Comparison of ENCODE assay signal across 9 cellular contexts in genomic region chr2:222690564-222691200, GRCh38. TPM values are rescaled to one million over a fixed set of nuclear protein-coding genes. Genes with fewer than 3 reads are reported as not detected.
DNase-seq lines count a peak whose midpoint lies in the region; ATAC-seq and TF ChIP-seq lines count a peak whose summit lies in the region.
"Had no signal": no experiment of that assay in that cellular context is flagged by ENCODE, and none has a peak within 500 bp of the region (broad histone marks: within the 10 kb centered on the region; RNA-seq: fewer than 3 reads in every experiment).

No MANE protein-coding gene starts in this region.

- no peaks in the 10 kb centered on the region for H3F3A ChIP-seq in GM23248 (ENCODE audit: insufficient read depth)

- H3K4me1 ChIP-seq in GM23248 (ENCODE audit: insufficient read depth) (no peaks in the 10 kb centered on the region), upper lobe of left lung (peaks cover 0 to 6% (median 2%) of the 10 kb centered on the region in 4 donors)

- no peaks in the 10 kb centered on the region for H3K79me2 ChIP-seq in GM23248 (ENCODE audit: insufficient read depth)

- peak; percentile 91 for DNase-seq in GM03348 (ENCODE audit: low spot score)
- DNase-seq in GM23248 = peak; percentile 86
- DNase-seq in KG1 (lab: John Stamatoyannopoulos, UW) = peak; percentile 73
- DNase-seq in RPMI7951 (ENCODE audit: low read depth) = peak; percentile 72
- DNase-seq in activated T-helper 1 cell treated with anti-CD3 and anti-CD28 coated beads, Interleukin-12 subunit alpha, Interleukin-12 subunit beta, Interleukin-2, Interleukin-4 antibody, amounts not matched to agents 30 ng/mL and 10 ng/mL and 1 ng/mL, durations not matched to agents 14 hours and 24 hours and 36 hours (ENCODE audit: low spot score) = peak; percentile 59
- peak; percentile 59 to 86 for DNase-seq in foreskin fibroblast
- peak; percentile 75 for DNase-seq in pons (ENCODE audit: low spot score)
- peak in 1 of 2 donors; percentile 82 for DNase-seq in upper lobe of left lung

- H3K4me3 ChIP-seq in GM23248 (no peak overlapping the region), foreskin fibroblast (ENCODE audit: low read depth in 1 of 2, low read length in 2 of 2) (no peak overlapping the region), upper lobe of left lung (no peak overlapping the region)
- H3K4me3 ChIP-seq: skin epidermis had no signal

- H4K20me1 ChIP-seq in GM23248 (ENCODE audit: insufficient read depth) = no peaks in the 10 kb centered on the region

- H3K36me3 ChIP-seq in GM23248 (ENCODE audit: low read depth) (no peaks in the 10 kb centered on the region), upper lobe of left lung (no peaks in the 10 kb centered on the region)

- peak; percentile 93 to 97 for ATAC-seq in upper lobe of left lung (ENCODE audit: low FRiP score in 2 of 2)

- H2AFZ ChIP-seq in GM23248 = peak overlapping the region; percentile 17; the same call in 1 of the 2 replicates

- no peaks in the 10 kb centered on the region for H3K9me2 ChIP-seq in GM23248 (ENCODE audit: insufficient read depth)

- H3K4me1 Mint-ChIP-seq in activated T-helper 1 cell treated with anti-CD3 and anti-CD28 coated beads, Interleukin-12 subunit alpha, Interleukin-12 subunit beta, Interleukin-2, Interleukin-4 antibody, amounts not matched to agents 30 ng/mL and 10 ng/mL and 1 ng/mL, durations not matched to agents 14 hours and 24 hours and 36 hours (ENCODE audit: low read depth) = peaks cover 5% of the 10 kb centered on the region

- no peaks in the 10 kb centered on the region for H3K9me3 ChIP-seq in GM23248 (ENCODE audit: low read depth)
- H3K9me3 ChIP-seq in upper lobe of left lung = no peaks in the 10 kb centered on the region

- peaks cover 8% of the 10 kb centered on the region for H3K27me3 Mint-ChIP-seq in activated T-helper 1 cell treated with anti-CD3 and anti-CD28 coated beads, Interleukin-12 subunit alpha, Interleukin-12 subunit beta, Interleukin-2, Interleukin-4 antibody, amounts not matched to agents 30 ng/mL and 10 ng/mL and 1 ng/mL, durations not matched to agents 14 hours and 24 hours and 36 hours (ENCODE audit: insufficient read depth)

- H3K27me3 ChIP-seq in GM23248 (replicated peaks; ENCODE audit: insufficient read depth) (no peaks in the 10 kb centered on the region), upper lobe of left lung (no peaks in the 10 kb centered on the region)

- no peak for TF ChIP-seq EP300 in upper lobe of left lung (IDR thresholded peaks at IDR 0.05)

- no peak overlapping the region for H3K4me3 Mint-ChIP-seq in activated T-helper 1 cell treated with anti-CD3 and anti-CD28 coated beads, Interleukin-12 subunit alpha, Interleukin-12 subunit beta, Interleukin-2, Interleukin-4 antibody, amounts not matched to agents 30 ng/mL and 10 ng/mL and 1 ng/mL, durations not matched to agents 14 hours and 24 hours and 36 hours

- intact Hi-C loops in activated T-helper 1 cell treated with anti-CD3 and anti-CD28 coated beads, Interleukin-12 subunit alpha, Interleukin-12 subunit beta, Interleukin-2, Interleukin-4 antibody, amounts not matched to agents 30 ng/mL and 10 ng/mL and 1 ng/mL, durations not matched to agents 14 hours and 24 hours and 36 hours (cut with micrococcal nuclease) = loop anchor here (1.0 to 5.0 kb wide), 6 partner anchors 18 to 373 kb away; partner anchors contain the start of genes ACSL3 and FARSB

- no peak overlapping the region for H3K27ac Mint-ChIP-seq in activated T-helper 1 cell treated with anti-CD3 and anti-CD28 coated beads, Interleukin-12 subunit alpha, Interleukin-12 subunit beta, Interleukin-2, Interleukin-4 antibody, amounts not matched to agents 30 ng/mL and 10 ng/mL and 1 ng/mL, durations not matched to agents 14 hours and 24 hours and 36 hours

- no peak overlapping the region for H3K4me2 ChIP-seq in GM23248 (ENCODE audit: unreplicated experiment)

- TF ChIP-seq POLR2A in upper lobe of left lung (IDR thresholded peaks at IDR 0.05) = no peak

- no peak overlapping the region for H3K9ac ChIP-seq in GM23248

- TF ChIP-seq CTCF in foreskin fibroblast (IDR thresholded peaks at IDR 0.05; ENCODE audit: low read depth, low read length) (peak; percentile 100), upper lobe of left lung (IDR thresholded peaks at IDR 0.05) (peak; percentile 75 to 95 (median 88))

- 34 to 36% methylated on average over 10 of the region's 10 CpGs for WGBS in GM23248 (ENCODE audit: low coverage in 1 of 2, low lambda C conversion rate in 2 of 2, missing lambda C conversion rate in 2 of 2), 2 experiments
- WGBS in upper lobe of left lung, 2 donors = 28 to 31% methylated on average over 10 of the region's 10 CpGs

- H3K36me3 Mint-ChIP-seq in activated T-helper 1 cell treated with anti-CD3 and anti-CD28 coated beads, Interleukin-12 subunit alpha, Interleukin-12 subunit beta, Interleukin-2, Interleukin-4 antibody, amounts not matched to agents 30 ng/mL and 10 ng/mL and 1 ng/mL, durations not matched to agents 14 hours and 24 hours and 36 hours (ENCODE audit: low read depth) = no peaks in the 10 kb centered on the region

- in situ Hi-C loops in GM23248 (cut with MboI) = loop anchor here (10.0 kb wide), 1 partner anchor 214 kb away; no protein-coding TSS in a partner anchor

- H3K27ac ChIP-seq in GM23248 (no peak overlapping the region), upper lobe of left lung (no peak overlapping the region)
- H3K27ac ChIP-seq: skin epidermis had no signal

- H3K9me3 Mint-ChIP-seq in activated T-helper 1 cell treated with anti-CD3 and anti-CD28 coated beads, Interleukin-12 subunit alpha, Interleukin-12 subunit beta, Interleukin-2, Interleukin-4 antibody, amounts not matched to agents 30 ng/mL and 10 ng/mL and 1 ng/mL, durations not matched to agents 14 hours and 24 hours and 36 hours = no peaks in the 10 kb centered on the region

RNA-seq across cellular contexts. Expression of gene MOGAT1, which starts 19.2 kb away (rescaled TPM):
- total RNA-seq in GM23248 (2014; rRNA removed; shearing (Covaris generic)) = not detected in 2 replicates
- polyA plus RNA-seq in GM23248 (2016; fragmentation: Nextera tagmentation; extraction: Ambion mirVana) = not detected in 2 replicates
- 0.24 and 0.29 TPM in 2 replicates for total RNA-seq in RPMI7951 (2014; rRNA removed; shearing (Covaris generic))
- not detected in 2 replicates for total RNA-seq in activated T-helper 1 cell treated with anti-CD3 and anti-CD28 coated beads, Interleukin-12 subunit alpha, Interleukin-12 subunit beta, Interleukin-2, Interleukin-4 antibody, amounts not matched to agents 30 ng/mL and 10 ng/mL and 1 ng/mL, durations not matched to agents 14 hours and 24 hours and 36 hours
- 1 to 10 TPM in 4 of 6 donors, under 1 TPM in 2; 0.46 to 4.4 (median 1.1) TPM for total RNA-seq in upper lobe of left lung

RNA-seq across cellular contexts. Expression of gene FARSB, which starts 34.8 kb away (rescaled TPM):
- total RNA-seq in GM23248 (2014; rRNA removed; shearing (Covaris generic)) = 16.8 and 17.7 TPM in 2 replicates
- polyA plus RNA-seq in GM23248 (2016; fragmentation: Nextera tagmentation; extraction: Ambion mirVana) = 40.3 and 42.5 TPM in 2 replicates
- total RNA-seq in RPMI7951 (2014; rRNA removed; shearing (Covaris generic)) = 48.3 and 59.4 TPM in 2 replicates
- 48.9 and 53.4 TPM in 2 replicates for total RNA-seq in activated T-helper 1 cell treated with anti-CD3 and anti-CD28 coated beads, Interleukin-12 subunit alpha, Interleukin-12 subunit beta, Interleukin-2, Interleukin-4 antibody, amounts not matched to agents 30 ng/mL and 10 ng/mL and 1 ng/mL, durations not matched to agents 14 hours and 24 hours and 36 hours
- 10 to 100 TPM in 3 of 6 donors, 1 to 10 TPM in 3; 2.0 to 12.5 (median 10.2) TPM for total RNA-seq in upper lobe of left lung
